In the genomic region with DNA sequence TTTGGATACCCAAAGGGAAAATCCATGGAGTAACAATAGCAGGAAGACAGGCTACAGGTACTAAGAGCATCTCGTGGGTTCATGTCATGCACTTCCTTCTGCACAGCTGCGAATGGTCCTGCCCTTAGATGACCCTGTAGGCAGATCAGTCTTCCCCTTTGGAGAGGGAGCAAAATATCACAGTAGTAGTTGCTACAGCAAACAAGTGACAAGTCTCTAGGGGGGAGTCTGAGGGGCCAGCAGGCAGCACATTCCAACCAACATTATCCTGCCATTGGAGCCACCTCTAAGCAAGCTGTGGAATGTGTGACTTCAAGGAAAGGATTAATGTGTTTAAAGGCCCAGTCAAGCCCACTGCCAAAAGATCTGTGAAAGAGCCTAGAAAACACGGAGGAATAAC, we compare ENCODE assay signal across 1 cellular context.
A peak's percentile ranks its signal among the peaks of the same experiment; 100 is the strongest.
TF ChIP-seq lines count a peak whose summit lies in the region.

No MANE protein-coding gene starts in this region.

TF ChIP-seq in H1, 55 proteins besides CTCF, POLR2A, EP300 and RAD21 (continued from another document):
- TF ChIP-seq, protein P1, sequence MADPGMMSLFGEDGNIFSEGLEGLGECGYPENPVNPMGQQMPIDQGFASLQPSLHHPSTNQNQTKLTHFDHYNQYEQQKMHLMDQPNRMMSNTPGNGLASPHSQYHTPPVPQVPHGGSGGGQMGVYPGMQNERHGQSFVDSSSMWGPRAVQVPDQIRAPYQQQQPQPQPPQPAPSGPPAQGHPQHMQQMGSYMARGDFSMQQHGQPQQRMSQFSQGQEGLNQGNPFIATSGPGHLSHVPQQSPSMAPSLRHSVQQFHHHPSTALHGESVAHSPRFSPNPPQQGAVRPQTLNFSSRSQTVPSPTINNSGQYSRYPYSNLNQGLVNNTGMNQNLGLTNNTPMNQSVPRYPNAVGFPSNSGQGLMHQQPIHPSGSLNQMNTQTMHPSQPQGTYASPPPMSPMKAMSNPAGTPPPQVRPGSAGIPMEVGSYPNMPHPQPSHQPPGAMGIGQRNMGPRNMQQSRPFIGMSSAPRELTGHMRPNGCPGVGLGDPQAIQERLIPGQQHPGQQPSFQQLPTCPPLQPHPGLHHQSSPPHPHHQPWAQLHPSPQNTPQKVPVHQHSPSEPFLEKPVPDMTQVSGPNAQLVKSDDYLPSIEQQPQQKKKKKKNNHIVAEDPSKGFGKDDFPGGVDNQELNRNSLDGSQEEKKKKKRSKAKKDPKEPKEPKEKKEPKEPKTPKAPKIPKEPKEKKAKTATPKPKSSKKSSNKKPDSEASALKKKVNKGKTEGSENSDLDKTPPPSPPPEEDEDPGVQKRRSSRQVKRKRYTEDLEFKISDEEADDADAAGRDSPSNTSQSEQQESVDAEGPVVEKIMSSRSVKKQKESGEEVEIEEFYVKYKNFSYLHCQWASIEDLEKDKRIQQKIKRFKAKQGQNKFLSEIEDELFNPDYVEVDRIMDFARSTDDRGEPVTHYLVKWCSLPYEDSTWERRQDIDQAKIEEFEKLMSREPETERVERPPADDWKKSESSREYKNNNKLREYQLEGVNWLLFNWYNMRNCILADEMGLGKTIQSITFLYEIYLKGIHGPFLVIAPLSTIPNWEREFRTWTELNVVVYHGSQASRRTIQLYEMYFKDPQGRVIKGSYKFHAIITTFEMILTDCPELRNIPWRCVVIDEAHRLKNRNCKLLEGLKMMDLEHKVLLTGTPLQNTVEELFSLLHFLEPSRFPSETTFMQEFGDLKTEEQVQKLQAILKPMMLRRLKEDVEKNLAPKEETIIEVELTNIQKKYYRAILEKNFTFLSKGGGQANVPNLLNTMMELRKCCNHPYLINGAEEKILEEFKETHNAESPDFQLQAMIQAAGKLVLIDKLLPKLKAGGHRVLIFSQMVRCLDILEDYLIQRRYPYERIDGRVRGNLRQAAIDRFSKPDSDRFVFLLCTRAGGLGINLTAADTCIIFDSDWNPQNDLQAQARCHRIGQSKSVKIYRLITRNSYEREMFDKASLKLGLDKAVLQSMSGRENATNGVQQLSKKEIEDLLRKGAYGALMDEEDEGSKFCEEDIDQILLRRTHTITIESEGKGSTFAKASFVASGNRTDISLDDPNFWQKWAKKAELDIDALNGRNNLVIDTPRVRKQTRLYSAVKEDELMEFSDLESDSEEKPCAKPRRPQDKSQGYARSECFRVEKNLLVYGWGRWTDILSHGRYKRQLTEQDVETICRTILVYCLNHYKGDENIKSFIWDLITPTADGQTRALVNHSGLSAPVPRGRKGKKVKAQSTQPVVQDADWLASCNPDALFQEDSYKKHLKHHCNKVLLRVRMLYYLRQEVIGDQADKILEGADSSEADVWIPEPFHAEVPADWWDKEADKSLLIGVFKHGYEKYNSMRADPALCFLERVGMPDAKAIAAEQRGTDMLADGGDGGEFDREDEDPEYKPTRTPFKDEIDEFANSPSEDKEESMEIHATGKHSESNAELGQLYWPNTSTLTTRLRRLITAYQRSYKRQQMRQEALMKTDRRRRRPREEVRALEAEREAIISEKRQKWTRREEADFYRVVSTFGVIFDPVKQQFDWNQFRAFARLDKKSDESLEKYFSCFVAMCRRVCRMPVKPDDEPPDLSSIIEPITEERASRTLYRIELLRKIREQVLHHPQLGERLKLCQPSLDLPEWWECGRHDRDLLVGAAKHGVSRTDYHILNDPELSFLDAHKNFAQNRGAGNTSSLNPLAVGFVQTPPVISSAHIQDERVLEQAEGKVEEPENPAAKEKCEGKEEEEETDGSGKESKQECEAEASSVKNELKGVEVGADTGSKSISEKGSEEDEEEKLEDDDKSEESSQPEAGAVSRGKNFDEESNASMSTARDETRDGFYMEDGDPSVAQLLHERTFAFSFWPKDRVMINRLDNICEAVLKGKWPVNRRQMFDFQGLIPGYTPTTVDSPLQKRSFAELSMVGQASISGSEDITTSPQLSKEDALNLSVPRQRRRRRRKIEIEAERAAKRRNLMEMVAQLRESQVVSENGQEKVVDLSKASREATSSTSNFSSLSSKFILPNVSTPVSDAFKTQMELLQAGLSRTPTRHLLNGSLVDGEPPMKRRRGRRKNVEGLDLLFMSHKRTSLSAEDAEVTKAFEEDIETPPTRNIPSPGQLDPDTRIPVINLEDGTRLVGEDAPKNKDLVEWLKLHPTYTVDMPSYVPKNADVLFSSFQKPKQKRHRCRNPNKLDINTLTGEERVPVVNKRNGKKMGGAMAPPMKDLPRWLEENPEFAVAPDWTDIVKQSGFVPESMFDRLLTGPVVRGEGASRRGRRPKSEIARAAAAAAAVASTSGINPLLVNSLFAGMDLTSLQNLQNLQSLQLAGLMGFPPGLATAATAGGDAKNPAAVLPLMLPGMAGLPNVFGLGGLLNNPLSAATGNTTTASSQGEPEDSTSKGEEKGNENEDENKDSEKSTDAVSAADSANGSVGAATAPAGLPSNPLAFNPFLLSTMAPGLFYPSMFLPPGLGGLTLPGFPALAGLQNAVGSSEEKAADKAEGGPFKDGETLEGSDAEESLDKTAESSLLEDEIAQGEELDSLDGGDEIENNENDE (IDR thresholded peaks at IDR 0.05; ENCODE audit: insufficient replicate concordance, low read length), result no peak
- TF ChIP-seq SP1 (IDR thresholded peaks at IDR 0.05; ENCODE audit: low read depth, low read length) (0 out of 2 replicates have a peak, but pooled peaks have one; percentile 7), BCL11A (IDR thresholded peaks at IDR 0.05; ENCODE audit: low read depth in 2 of 2, low read length in 2 of 2) (no peak), EGR1 (IDR thresholded peaks at IDR 0.05; ENCODE audit: borderline replicate concordance, low read depth, low read length) (no peak), TBP (IDR thresholded peaks at IDR 0.05; ENCODE audit: low read depth, low read length) (no peak), TCF12 (IDR thresholded peaks at IDR 0.05; ENCODE audit: low read depth, low read length) (0 out of 2 replicates have a peak, but pooled peaks have one; percentile 2), KDM4A (IDR thresholded peaks at IDR 0.05; ENCODE audit: low read depth, low read length, severe bottlenecking) (no peak)
- TF ChIP-seq, protein P2, sequence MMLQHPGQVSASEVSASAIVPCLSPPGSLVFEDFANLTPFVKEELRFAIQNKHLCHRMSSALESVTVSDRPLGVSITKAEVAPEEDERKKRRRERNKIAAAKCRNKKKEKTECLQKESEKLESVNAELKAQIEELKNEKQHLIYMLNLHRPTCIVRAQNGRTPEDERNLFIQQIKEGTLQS (IDR thresholded peaks at IDR 0.05; ENCODE audit: insufficient read depth, low read depth, low read length), result no peak
- TF ChIP-seq, protein P3, sequence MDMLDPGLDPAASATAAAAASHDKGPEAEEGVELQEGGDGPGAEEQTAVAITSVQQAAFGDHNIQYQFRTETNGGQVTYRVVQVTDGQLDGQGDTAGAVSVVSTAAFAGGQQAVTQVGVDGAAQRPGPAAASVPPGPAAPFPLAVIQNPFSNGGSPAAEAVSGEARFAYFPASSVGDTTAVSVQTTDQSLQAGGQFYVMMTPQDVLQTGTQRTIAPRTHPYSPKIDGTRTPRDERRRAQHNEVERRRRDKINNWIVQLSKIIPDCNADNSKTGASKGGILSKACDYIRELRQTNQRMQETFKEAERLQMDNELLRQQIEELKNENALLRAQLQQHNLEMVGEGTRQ (IDR thresholded peaks at IDR 0.05; ENCODE audit: low read length), result no peak
- TF ChIP-seq, protein P4, sequence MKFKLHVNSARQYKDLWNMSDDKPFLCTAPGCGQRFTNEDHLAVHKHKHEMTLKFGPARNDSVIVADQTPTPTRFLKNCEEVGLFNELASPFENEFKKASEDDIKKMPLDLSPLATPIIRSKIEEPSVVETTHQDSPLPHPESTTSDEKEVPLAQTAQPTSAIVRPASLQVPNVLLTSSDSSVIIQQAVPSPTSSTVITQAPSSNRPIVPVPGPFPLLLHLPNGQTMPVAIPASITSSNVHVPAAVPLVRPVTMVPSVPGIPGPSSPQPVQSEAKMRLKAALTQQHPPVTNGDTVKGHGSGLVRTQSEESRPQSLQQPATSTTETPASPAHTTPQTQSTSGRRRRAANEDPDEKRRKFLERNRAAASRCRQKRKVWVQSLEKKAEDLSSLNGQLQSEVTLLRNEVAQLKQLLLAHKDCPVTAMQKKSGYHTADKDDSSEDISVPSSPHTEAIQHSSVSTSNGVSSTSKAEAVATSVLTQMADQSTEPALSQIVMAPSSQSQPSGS (IDR thresholded peaks at IDR 0.05; ENCODE audit: low read length), result no peak
TF ChIP-seq in H1: peak in this region for 3.
